ENCODE assay signal across 1 cellular context in genomic region chr1:38834221-38834782, GRCh38.
TF ChIP-seq lines count a peak whose summit lies in the region.

No MANE protein-coding gene starts in this region.

TF ChIP-seq in IMR-90, 13 proteins besides CTCF, POLR2A, EP300 and RAD21:
- no peak for TF ChIP-seq USF2 (IDR thresholded peaks at IDR 0.05; ENCODE audit: low read depth, low read length)
- TF ChIP-seq CEBPB (IDR thresholded peaks at IDR 0.05; ENCODE audit: low read depth, low read length), result peak; percentile 57
